ENCODE assay signal across 27 cellular contexts in genomic region chr7:148209643-148210042, GRCh38.
"Had no signal": no experiment of that assay in that cellular context is flagged by ENCODE, and none has a peak within 500 bp of the region (broad histone marks: within the 10 kb centered on the region; RNA-seq: fewer than 3 reads in every experiment).

No MANE protein-coding gene starts in this region.

- H3K36me3 Mint-ChIP-seq: mesothelial cell of epicardium had no signal

- H3K4me3 Mint-ChIP-seq: dendritic cell treated with granulocyte-macrophage colony-stimulating factor and Interleukin-4, amounts not matched to agents 40 ng/mL and 50 ng/mL, for 4 days; effector memory CD8-positive, alpha-beta T cell; endodermal cell; mesothelial cell of epicardium had no signal

- H3K27me3 ChIP-seq: colonic mucosa, esophagus squamous epithelium, gastrocnemius medialis, left lung had no signal

- H3K9me3 ChIP-seq: colonic mucosa, esophagus squamous epithelium, gastrocnemius medialis, heart right ventricle, left lung, lower lobe of right lung, mucosa of descending colon had no signal

- H3K4me1 ChIP-seq: colonic mucosa, left lung had no signal

- H3K4me3 ChIP-seq: colonic mucosa, esophagus squamous epithelium, gastrocnemius medialis, heart right ventricle, left lung, lower lobe of right lung, mucosa of descending colon had no signal

- FAIRE-seq: endometrium, islet of Langerhans, keratinocyte had no signal

- H3K27me3 Mint-ChIP-seq: dendritic cell treated with granulocyte-macrophage colony-stimulating factor and Interleukin-4, amounts not matched to agents 40 ng/mL and 50 ng/mL, for 4 days had no signal

- H3K9me3 Mint-ChIP-seq: dendritic cell treated with granulocyte-macrophage colony-stimulating factor and Interleukin-4, amounts not matched to agents 40 ng/mL and 50 ng/mL, for 4 days; endodermal cell; mesothelial cell of epicardium had no signal

- H3K27ac Mint-ChIP-seq: dendritic cell treated with granulocyte-macrophage colony-stimulating factor and Interleukin-4, amounts not matched to agents 40 ng/mL and 50 ng/mL, for 4 days; effector memory CD8-positive, alpha-beta T cell; endodermal cell; mesothelial cell of epicardium had no signal

- DNase-seq: colonic mucosa; cortex of kidney; effector CD8-positive, alpha-beta T cell; effector memory CD8-positive, alpha-beta T cell; endodermal cell; erythroblast; esophagus squamous epithelium; foreskin fibroblast; foreskin melanocyte; gastrocnemius medialis; glutamatergic neuron; head of caudate nucleus; heart right ventricle; hippocampal formation; left cardiac atrium; left lung; left ventricle myocardium superior; lower lobe of right lung; mesenchymal stem cell; mucosa of descending colon had no signal

- H3K27ac ChIP-seq: colonic mucosa, epithelial cell of prostate, esophagus squamous epithelium, gastrocnemius medialis, heart right ventricle, left lung, lower lobe of right lung had no signal

- H3K4me1 Mint-ChIP-seq: endodermal cell had no signal

- ATAC-seq: effector memory CD8-positive, alpha-beta T cell; esophagus mucosa; gastrocnemius medialis; heart right ventricle; left cardiac atrium; left lung; left ventricle myocardium superior; lower lobe of right lung; mucosa of descending colon had no signal

- H3K36me3 ChIP-seq: colonic mucosa, esophagus squamous epithelium, gastrocnemius medialis, heart right ventricle, left lung, lower lobe of right lung had no signal
